ENCODE assay signal across 8 cellular contexts in genomic region chr10:5449823-5450222, GRCh38. TPM values are rescaled to one million over a fixed set of nuclear protein-coding genes. Genes with fewer than 3 reads are reported as not detected.
DNase-seq lines count a peak whose midpoint lies in the region; ATAC-seq and TF ChIP-seq lines count a peak whose summit lies in the region.

No MANE protein-coding gene starts in this region.

- H3K36me3 ChIP-seq in RWPE2 (ENCODE audit: low read depth), result peaks cover 88% of the 10 kb centered on the region

- peak overlapping the region; percentile 96 for H3K27ac Mint-ChIP-seq in neural crest cell (ENCODE audit: unreplicated experiment)

- peaks cover 41% of the 10 kb centered on the region for H3K4me1 Mint-ChIP-seq in neural crest cell

- peak overlapping the region; percentile 72 for H3K27ac ChIP-seq in RWPE2 (ENCODE audit: poor library complexity, severe bottlenecking)

- no peaks in the 10 kb centered on the region for H3K27me3 ChIP-seq in RWPE2 (ENCODE audit: insufficient read depth, poor library complexity, severe bottlenecking)

- no peaks in the 10 kb centered on the region for H3K27me3 Mint-ChIP-seq in neural crest cell (ENCODE audit: low read depth)

- H3K4me1 ChIP-seq in RWPE2 (ENCODE audit: insufficient read depth, poor library complexity, severe bottlenecking), result peaks cover 30% of the 10 kb centered on the region

- H3K36me3 Mint-ChIP-seq in neural crest cell (ENCODE audit: low read depth), result peaks cover 10% of the 10 kb centered on the region

- no peaks in the 10 kb centered on the region for H3K9me3 Mint-ChIP-seq in neural crest cell

- H3K4me3 Mint-ChIP-seq in neural crest cell, result peak overlapping the region; percentile 81

- DNase-seq in AG10803 (ENCODE audit: low read depth) (peak; percentile 81), RWPE2 (ENCODE audit: low spot score) (no peak), fibroblast of mammary gland (ENCODE audit: low read depth) (peak; percentile 84), neural crest cell (ENCODE audit: low read depth, low spot score) (no peak)

- peak; percentile 45 for TF ChIP-seq CTCF in AG10803 (conservative IDR thresholded peaks at IDR 0.05; ENCODE audit: low read length)
- peak; percentile 12 for TF ChIP-seq CTCF in RWPE2 (IDR thresholded peaks at IDR 0.05; ENCODE audit: poor library complexity, severe bottlenecking)
- peak; percentile 21 for TF ChIP-seq CTCF in fibroblast of mammary gland (conservative IDR thresholded peaks at IDR 0.05; ENCODE audit: control insufficient read depth, insufficient read depth, low read depth, low read length)
- TF ChIP-seq CTCF in neural crest cell (conservative IDR thresholded peaks at IDR 0.05), result peak; percentile 33

- H3K4me3 ChIP-seq in AG10803 (ENCODE audit: low read length) (peak overlapping the region; percentile 68), RWPE2 (ENCODE audit: severe bottlenecking) (peak overlapping the region; percentile 53), fibroblast of mammary gland (ENCODE audit: control insufficient read depth, low read depth, low read length) (no peak overlapping the region)

- no peaks in the 10 kb centered on the region for H3K9me3 ChIP-seq in RWPE2 (ENCODE audit: severe bottlenecking)

- ATAC-seq in RWPE2 (ENCODE audit: low read depth), result peak; percentile 79
- ATAC-seq in HG02981 (IDR thresholded peaks at IDR 0.05; ENCODE audit: unreplicated experiment), result no peak
- ATAC-seq in GM18519 (IDR thresholded peaks at IDR 0.05; ENCODE audit: low FRiP score, unreplicated experiment), result no peak
- no peak for ATAC-seq in GM21390 (IDR thresholded peaks at IDR 0.05; ENCODE audit: unreplicated experiment)
- no peak for ATAC-seq in HG02938 (IDR thresholded peaks at IDR 0.05; ENCODE audit: unreplicated experiment)

RNA-seq across cellular contexts. Expression of gene NET1, which starts 37.5 kb away (rescaled TPM):
- total RNA-seq in neural crest cell, result 70.2 and 74.2 TPM in 2 replicates

RNA-seq across cellular contexts. Expression of gene TUBAL3, which starts 45.2 kb away (rescaled TPM):
- not detected in 2 replicates for total RNA-seq in neural crest cell

RNA-seq across cellular contexts. Expression of gene CALML5, which starts 49.5 kb away (rescaled TPM):
- total RNA-seq in neural crest cell, result not detected in 2 replicates

Comparison
In these comparisons a context has a peak if more than half of its experiments do, and no peak if none do; other contexts are left out.
1. DNase-seq: peak in AG10803 (single experiment) and fibroblast of mammary gland (single experiment); none in RWPE2 (single experiment) and neural crest cell (single experiment).
2. Peak in every context shown above with its lines, with median percentiles within 50 percentile points of each other: CTCF ChIP-seq.